26 cellular contexts compared by ENCODE assay signal in genomic region chr15:81751321-81751720, GRCh38.
"Had no signal": no experiment of that assay in that cellular context is flagged by ENCODE, and none has a peak within 500 bp of the region (broad histone marks: within the 10 kb centered on the region; RNA-seq: fewer than 3 reads in every experiment).

No MANE protein-coding gene starts in this region.

- ATAC-seq: activated T-helper 17 cell treated with anti-CD3 and anti-CD28 coated beads, Interleukin-2, amount 50 U/mL, for 72 hours; K562; Panc1; SK-N-SH treated with all-trans-retinoic acid at 6 μM for 48 hours had no signal

- H3K4me3 ChIP-seq: cardiac muscle cell, coronary artery, K562, SJSA1 had no signal

- FAIRE-seq: astrocyte had no signal

- H3K36me3 ChIP-seq: brain microvascular endothelial cell, cardiac muscle cell, SJSA1 had no signal

- DNase-seq: activated CD4-positive, alpha-beta memory T cell treated with anti-CD3 and anti-CD28 coated beads, Interleukin-2, amount 10 ng/mL, durations not matched to agents 7 days and 5 days; activated CD4-positive, alpha-beta T cell treated with anti-CD3 and anti-CD28 coated beads, Interleukin-2, amount 50 U/mL, for 1 hour; activated CD4-positive, CD25-positive, alpha-beta regulatory T cell; activated gamma-delta T cell; activated naive CD4-positive, alpha-beta T cell treated with anti-CD3 and anti-CD28 coated beads for 36 hours; activated T-cell treated with anti-CD3 and anti-CD28 coated beads for 4 hours; activated T-cell treated with anti-CD3 and anti-CD28 coated beads, Interleukin-2, amount 50 U/mL, for 48 hours; amygdala; brain microvascular endothelial cell; Karpas-422; MM.1S; NCI-H1105; NCI-H1436; NCI-H2029; NCI-H2107; OCI-M1; SHP77; SW 1271 had no signal

- H3K27ac ChIP-seq: brain microvascular endothelial cell, cardiac muscle cell, coronary artery, SJSA1 had no signal

- H3K9me3 ChIP-seq: SJSA1 had no signal
